1 cellular context compared by ENCODE assay signal in the genomic region with DNA sequence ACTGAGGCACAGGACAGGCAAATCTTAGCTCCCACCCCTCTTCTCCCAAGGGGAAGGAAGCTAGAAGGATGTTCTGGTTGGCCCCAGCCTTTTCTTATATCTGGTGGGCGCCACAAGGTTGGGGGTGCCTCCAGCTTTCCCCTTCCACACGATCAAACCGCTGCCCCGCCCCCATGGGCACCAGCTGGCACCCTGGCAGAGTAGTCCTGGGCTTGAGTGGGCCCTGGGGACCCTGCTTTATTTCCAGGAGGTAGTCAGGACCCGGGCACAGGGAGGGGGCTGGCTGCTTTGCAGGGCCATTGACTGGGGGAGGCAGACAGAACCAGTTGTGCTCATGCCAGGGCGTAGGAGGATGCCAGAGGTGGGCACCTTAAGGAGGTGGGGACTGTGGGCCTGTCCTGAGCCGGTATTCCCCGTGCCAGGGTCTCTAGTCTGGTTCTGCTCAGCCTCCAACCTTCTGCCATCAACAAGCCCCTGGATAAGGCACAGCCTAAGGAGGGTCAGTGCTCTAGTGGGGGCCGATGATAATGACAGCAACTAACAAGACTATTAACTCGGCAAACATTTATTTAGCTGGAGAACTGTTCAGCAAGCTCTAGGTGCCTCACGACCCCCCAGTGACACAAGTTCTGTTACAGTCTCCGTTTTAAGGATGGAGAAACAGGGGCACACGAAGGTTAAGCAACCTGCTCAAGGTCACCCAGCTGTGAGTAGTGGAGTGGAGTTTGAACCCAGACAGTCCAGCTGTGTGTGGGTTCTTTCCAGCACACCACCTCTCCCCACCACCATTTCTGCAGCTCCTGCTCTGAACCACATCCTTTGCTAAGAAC.
TF ChIP-seq lines count a peak whose summit lies in the region.

No MANE protein-coding gene starts in this region.

TF ChIP-seq in H1, 55 proteins besides CTCF, POLR2A, EP300 and RAD21:
- TF ChIP-seq TCF12 (IDR thresholded peaks at IDR 0.05; ENCODE audit: low read depth, low read length) (no peak), CHD7 (IDR thresholded peaks at IDR 0.05; ENCODE audit: insufficient replicate concordance, low read length) (no peak), SP2 (IDR thresholded peaks at IDR 0.05; ENCODE audit: low read length) (no peak), TAF1 (IDR thresholded peaks at IDR 0.05; ENCODE audit: low read depth, low read length) (no peak), BRCA1 (IDR thresholded peaks at IDR 0.05; ENCODE audit: low read depth, low read length) (no peak), GTF2F1 (IDR thresholded peaks at IDR 0.05; ENCODE audit: borderline replicate concordance, low read depth, low read length) (no peak), RBBP5 (IDR thresholded peaks at IDR 0.05; ENCODE audit: borderline replicate concordance, low read depth, low read length) (no peak), SUZ12 (IDR thresholded peaks at IDR 0.05; ENCODE audit: low read length) (no peak)
